ENCODE assay signal across 8 cellular contexts in the genomic region with DNA sequence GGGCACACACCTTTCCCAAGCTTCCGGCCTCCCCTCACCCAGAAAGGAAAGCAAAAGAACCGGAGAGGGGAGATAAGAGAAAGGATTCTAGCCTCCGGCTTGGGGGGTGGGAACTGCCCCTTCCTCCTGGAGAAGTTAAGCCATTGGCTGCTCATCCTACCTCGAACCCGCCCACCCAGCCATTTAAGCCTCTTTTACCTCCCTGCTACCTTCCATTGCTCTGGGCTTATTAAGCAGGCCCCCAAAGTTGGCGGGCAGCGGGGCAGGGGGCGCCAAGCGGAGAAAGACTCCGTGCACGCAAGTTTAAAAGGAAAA. TPM values are rescaled to one million over a fixed set of nuclear protein-coding genes. Genes with fewer than 3 reads are reported as not detected.
DNase-seq lines count a peak whose midpoint lies in the region; ATAC-seq and TF ChIP-seq lines count a peak whose summit lies in the region.

No MANE protein-coding gene starts in this region.

- peak overlapping the region; percentile 44 for H3K14ac ChIP-seq in neuronal stem cell (ENCODE audit: low read length)

- no peaks in the 10 kb centered on the region for H3K9me2 ChIP-seq in Loucy (replicated peaks; ENCODE audit: low read depth, low read length)

- H3K4me3 ChIP-seq in Loucy (ENCODE audit: low read length, poor library complexity, severe bottlenecking), result peak overlapping the region; percentile 98
- H3K4me3 ChIP-seq in Peyer's patch, result peak overlapping the region; percentile 52 to 97 (median 69)
- H3K4me3 ChIP-seq in neuronal stem cell (ENCODE audit: low read length in 2 of 2), result peak overlapping the region; percentile 97 to 98
- H3K4me3 ChIP-seq in urinary bladder (ENCODE audit: low read depth, low read length), result peak overlapping the region; percentile 71

- no peak overlapping the region for H3K4ac ChIP-seq in neuronal stem cell (ENCODE audit: low read length)

- H3K23ac ChIP-seq in neuronal stem cell (ENCODE audit: low read depth, low read length, poor library complexity), result peak overlapping the region; percentile 94

- TF ChIP-seq POLR2A in Peyer's patch (IDR thresholded peaks at IDR 0.05), result no peak

- H3F3A ChIP-seq in Loucy (ENCODE audit: low read depth), result peaks cover 6% of the 10 kb centered on the region

- H2AFZ ChIP-seq in Loucy (ENCODE audit: low read length) (peak overlapping the region; percentile 57), neuronal stem cell (ENCODE audit: low read length) (peak overlapping the region; percentile 85)

- H2AK5ac ChIP-seq in neuronal stem cell (ENCODE audit: low read depth, low read length), result no peak overlapping the region

- H2BK5ac ChIP-seq in neuronal stem cell (ENCODE audit: low read length), result peak overlapping the region; percentile 96

- H3K4me1 ChIP-seq in Loucy (ENCODE audit: insufficient read depth, low read length, poor library complexity, severe bottlenecking), result peaks cover 54% of the 10 kb centered on the region
- peaks cover 0 to 5% (median 0%) of the 10 kb centered on the region in 4 donors for H3K4me1 ChIP-seq in Peyer's patch
- peaks cover 3 to 12% of the 10 kb centered on the region in 2 donors for H3K4me1 ChIP-seq in neuronal stem cell (ENCODE audit: control insufficient read depth in 2 of 2, insufficient read depth in 1 of 2, low read depth in 1 of 2, low read length in 2 of 2)
- H3K4me1 ChIP-seq in urinary bladder (ENCODE audit: insufficient read depth), result no peaks in the 10 kb centered on the region

- H3K4me2 ChIP-seq in Loucy (ENCODE audit: low read depth, low read length, poor library complexity, severe bottlenecking) (peak overlapping the region; percentile 94), neuronal stem cell (ENCODE audit: insufficient read depth, low read length, poor library complexity, severe bottlenecking) (peak overlapping the region; percentile 87)

- H3K9ac ChIP-seq in Loucy (ENCODE audit: low read depth, low read length, poor library complexity, severe bottlenecking) (peak overlapping the region; percentile 97), neuronal stem cell (ENCODE audit: low read depth, low read length, poor library complexity) (peak overlapping the region; percentile 87)

- DNase-seq in DMS 273 (lab: John Stamatoyannopoulos, UW; ENCODE audit: unreplicated experiment), result peak; percentile 95
- DNase-seq in Peyer's patch, result peak in 2 of 3 donors; percentile 67 to 92
- peak; percentile 78 for DNase-seq in glomerular visceral epithelial cell (ENCODE audit: extremely low spot score)
- DNase-seq in neuronal stem cell (ENCODE audit: low spot score), result no peak

- H3K27ac Mint-ChIP-seq in activated naive CD8-positive, alpha-beta T cell, result peak overlapping the region; percentile 85

- H3K18ac ChIP-seq in neuronal stem cell (ENCODE audit: low read length), result peak overlapping the region; percentile 89

- H3K36me3 Mint-ChIP-seq in activated naive CD8-positive, alpha-beta T cell, result no peaks in the 10 kb centered on the region

- no peaks in the 10 kb centered on the region for H3K27me3 Mint-ChIP-seq in activated naive CD8-positive, alpha-beta T cell

- H2BK120ac ChIP-seq in neuronal stem cell (ENCODE audit: low read depth, low read length), result peak overlapping the region; percentile 95

- H3K9me3 ChIP-seq in Loucy (ENCODE audit: insufficient read depth, low read depth, low read length) (no peaks in the 10 kb centered on the region), Peyer's patch (no peaks in the 10 kb centered on the region), neuronal stem cell (replicated peaks in 1 of 2; ENCODE audit: control insufficient read depth in 2 of 2, insufficient read depth in 1 of 2, low read depth in 1 of 2, low read length in 2 of 2) (no peaks in the 10 kb centered on the region)

- H3K4me3 Mint-ChIP-seq in activated naive CD8-positive, alpha-beta T cell, result peak overlapping the region; percentile 95

- H2BK12ac ChIP-seq in neuronal stem cell (ENCODE audit: low read length), result no peak overlapping the region

- H2BK15ac ChIP-seq in neuronal stem cell (ENCODE audit: low read length), result peak overlapping the region; percentile 76

- H4K20me1 ChIP-seq in Loucy (ENCODE audit: insufficient read depth, low read length, poor library complexity, severe bottlenecking), result peaks cover 7% of the 10 kb centered on the region

- H4K8ac ChIP-seq in neuronal stem cell (ENCODE audit: low read depth, low read length), result peak overlapping the region; percentile 9

- H3K79me2 ChIP-seq in Loucy (ENCODE audit: insufficient read depth, low read length), result peaks cover 50% of the 10 kb centered on the region

- peaks cover 42% of the 10 kb centered on the region for H3K4me1 Mint-ChIP-seq in activated naive CD8-positive, alpha-beta T cell (ENCODE audit: low read depth)

- peaks cover 4% of the 10 kb centered on the region for H3K79me1 ChIP-seq in neuronal stem cell (ENCODE audit: low read depth, low read length)

- ATAC-seq in HG03469 (IDR thresholded peaks at IDR 0.05; ENCODE audit: unreplicated experiment), result no peak

- H3K27me3 ChIP-seq in Loucy (ENCODE audit: insufficient read depth, low read length, poor library complexity, severe bottlenecking), result no peaks in the 10 kb centered on the region
- H3K27me3 ChIP-seq in Peyer's patch, result no peaks in the 10 kb centered on the region
- H3K27me3 ChIP-seq in neuronal stem cell (ENCODE audit: control insufficient read depth in 3 of 3, insufficient read depth in 3 of 3, low read depth in 1 of 3, low read length in 3 of 3), result no peaks in the 10 kb centered on the region

- no peaks in the 10 kb centered on the region for H3K9me3 Mint-ChIP-seq in activated naive CD8-positive, alpha-beta T cell (ENCODE audit: low read depth)

- peak overlapping the region; percentile 65 for H4K91ac ChIP-seq in neuronal stem cell (ENCODE audit: low read depth, low read length, poor library complexity)

- H3K27ac ChIP-seq in Peyer's patch, result peak overlapping the region; percentile 88 to 99 (median 94)
- peak overlapping the region; percentile 99 for H3K27ac ChIP-seq in neuronal stem cell (replicated peaks; ENCODE audit: low read length)
- H3K27ac ChIP-seq in urinary bladder (ENCODE audit: low read depth), result peak overlapping the region; percentile 92

- H3K36me3 ChIP-seq in Loucy (ENCODE audit: insufficient read depth, low read length) (no peaks in the 10 kb centered on the region), Peyer's patch (no peaks in the 10 kb centered on the region), neuronal stem cell (replicated peaks in 1 of 2; ENCODE audit: control insufficient read depth in 2 of 2, insufficient read depth in 2 of 2, low read length in 2 of 2) (no peaks in the 10 kb centered on the region), urinary bladder (ENCODE audit: insufficient read depth) (no peaks in the 10 kb centered on the region)

- no peak for TF ChIP-seq CTCF in Loucy (conservative IDR thresholded peaks at IDR 0.05; ENCODE audit: low read length)
- no peak for TF ChIP-seq CTCF in Peyer's patch (IDR thresholded peaks at IDR 0.05)

- no CpG with 5 or more reads among the region's 11 CpGs for WGBS in neuronal stem cell (ENCODE audit: extremely low coverage in 2 of 2, insufficient read length in 2 of 2, insufficient replicate concordance in 1 of 2), 2 donors
- WGBS in urinary bladder, result under 1% methylated on average over 11 of the region's 11 CpGs

RNA-seq across cellular contexts. Expression of a gene that starts 2.3 kb away (rescaled TPM):
- total RNA-seq in Peyer's patch (10 to 100 TPM in 3 of 4 donors, 1 to 10 TPM in 1; 6.5 to 44.6 (median 22.1) TPM), urinary bladder (6.7 TPM)
- 12.3 TPM for polyA plus RNA-seq in neuronal stem cell (2013, experiment 1 of 2)
- 12.9 TPM for polyA plus RNA-seq in neuronal stem cell (2013, experiment 2 of 2)
- polyA plus RNA-seq in urinary bladder, result 7.0 TPM
